ENCODE assay signal across 8 cellular contexts in genomic region chr1:235972316-235973090, GRCh38.
DNase-seq lines count a peak whose midpoint lies in the region; ATAC-seq and TF ChIP-seq lines count a peak whose summit lies in the region.

No MANE protein-coding gene starts in this region.

- H3K27me3 Mint-ChIP-seq in mesothelial cell of epicardium (ENCODE audit: low read depth): no peaks in the 10 kb centered on the region

- no peaks in the 10 kb centered on the region for H3K36me3 ChIP-seq in OCI-LY7 (ENCODE audit: insufficient read depth, low read length)

- peak overlapping the region; percentile 92 for H3K27ac Mint-ChIP-seq in mesothelial cell of epicardium

- POLR2A ChIA-PET in OCI-LY7 (lab: Charles Lee): interaction anchor here (0.6 to 1.8 kb wide), 18 partner anchors 10 to 891 kb away, joined by 3 to 8 read pairs (median 4); partner anchors contain the start of gene LYST

- peaks cover 7% of the 10 kb centered on the region for H3K4me1 ChIP-seq in OCI-LY7 (ENCODE audit: insufficient read depth, low read length, poor library complexity, severe bottlenecking)

- peaks cover 8% of the 10 kb centered on the region for H3K4me1 Mint-ChIP-seq in mesothelial cell of epicardium

- H2AFZ ChIP-seq in OCI-LY7 (ENCODE audit: low read length): peak overlapping the region; percentile 80

- peak; percentile 44 for ATAC-seq in HG02759 (IDR thresholded peaks at IDR 0.05; ENCODE audit: unreplicated experiment)

- DNase-seq in NCI-H2227 treated with DMSO at 0.1 percent for 48 hours (lab: John Stamatoyannopoulos, UW): peak; percentile 60
- no peak for DNase-seq in NCI-H2227 (lab: John Stamatoyannopoulos, UW; ENCODE audit: unreplicated experiment)
- DNase-seq in OCI-LY7 (ENCODE audit: low spot score): peak; percentile 21
- DNase-seq in dorsolateral prefrontal cortex: no peak
- no peak for DNase-seq in mesothelial cell of epicardium (ENCODE audit: low spot score in 2 of 2, unreplicated experiment in 2 of 2)
- DNase-seq in activated gamma-delta T cell treated with Interleukin-2 at 50 U/mL for 16 hours: no peak
- DNase-seq in middle frontal gyrus (ENCODE audit: extremely low spot score, low spot score): no peak

- BruUV-seq in OCI-LY7 (replicated peaks; lab: Mats Ljungman, UMichigan): no TSS peak

- intact Hi-C loops in OCI-LY7 (cut with micrococcal nuclease; ENCODE audit: unreplicated experiment) (loop anchor here (5.0 kb wide), 1 partner anchor 180 kb away; no protein-coding TSS in a partner anchor), dorsolateral prefrontal cortex (cut with DNase I) (loop anchor here (5.0 to 10.0 kb wide), 3 partner anchors 105 to 468 kb away; partner anchors contain the start of genes B3GALNT2 (in 1 of the 2) and LYST (in 1 of the 2))

- H3K4me2 ChIP-seq in OCI-LY7 (ENCODE audit: low read length): peak overlapping the region; percentile 54

- H3K9me3 Mint-ChIP-seq in mesothelial cell of epicardium: no peaks in the 10 kb centered on the region

- H4K20me1 ChIP-seq in OCI-LY7 (ENCODE audit: insufficient read depth, low read length): no peaks in the 10 kb centered on the region

- no peaks in the 10 kb centered on the region for H3K27me3 ChIP-seq in dorsolateral prefrontal cortex

- H3K27ac ChIP-seq in OCI-LY7 (ENCODE audit: low read depth, low read length, poor library complexity, severe bottlenecking): peak overlapping the region; percentile 6
- peak overlapping the region in 57 of 59 donors; percentile 1 to 94 (median 79) for H3K27ac ChIP-seq in dorsolateral prefrontal cortex

- no peak for TF ChIP-seq CTCF in OCI-LY7 (conservative IDR thresholded peaks at IDR 0.05; ENCODE audit: low read length)
- TF ChIP-seq CTCF in dorsolateral prefrontal cortex (IDR thresholded peaks at IDR 0.05 in 54 of 56, conservative IDR thresholded peaks at IDR 0.05 in 2 of 56; ENCODE audit: low read depth in 1 of 56, partially characterized antibody in 56 of 56): no peak
- no peak for TF ChIP-seq CTCF in mesothelial cell of epicardium (IDR thresholded peaks at IDR 0.05; ENCODE audit: unreplicated experiment)

- CTCF ChIA-PET in OCI-LY7 (lab: Charles Lee; ENCODE audit: unreplicated experiment): interaction anchor here (0.6 to 1.8 kb wide), 10 partner anchors 16 to 483 kb away, joined by 3 to 10 read pairs (median 4); partner anchors contain the start of gene B3GALNT2

- peak overlapping the region; percentile 74 for H3K4me3 Mint-ChIP-seq in mesothelial cell of epicardium

- no peaks in the 10 kb centered on the region for H3K9me2 ChIP-seq in OCI-LY7 (ENCODE audit: insufficient read depth, low read length)

- H3K4me3 ChIP-seq in OCI-LY7 (ENCODE audit: low read depth, low read length, poor library complexity, severe bottlenecking) (peak overlapping the region; percentile 10), dorsolateral prefrontal cortex (peak overlapping the region; percentile 22 to 71 (median 57))

- H3K9me3 ChIP-seq in OCI-LY7 (ENCODE audit: low read length): no peaks in the 10 kb centered on the region

- no peaks in the 10 kb centered on the region for H3K79me2 ChIP-seq in OCI-LY7 (ENCODE audit: insufficient read depth, low read depth, low read length)

- no peaks in the 10 kb centered on the region for H3K36me3 Mint-ChIP-seq in mesothelial cell of epicardium

Comparison
In these comparisons a context has a peak if more than half of its experiments do, and no peak if none do; other contexts are left out.
1. DNase-seq: peak in NCI-H2227 treated with DMSO at 0.1 percent for 48 hours (single experiment) and OCI-LY7 (single experiment); none in NCI-H2227 (single experiment), dorsolateral prefrontal cortex (0 of 10), mesothelial cell of epicardium (0 of 2), activated gamma-delta T cell treated with Interleukin-2 at 50 U/mL for 16 hours (single experiment) and middle frontal gyrus (single experiment).